In genomic region chr10:48611133-48611532, GRCh38 we compare ENCODE assay signal across 12 cellular contexts. TPM values are rescaled to one million over a fixed set of nuclear protein-coding genes. Genes with fewer than 3 reads are reported as not detected.
DNase-seq lines count a peak whose midpoint lies in the region; ATAC-seq and TF ChIP-seq lines count a peak whose summit lies in the region.
"Had no signal": no experiment of that assay in that cellular context is flagged by ENCODE, and none has a peak within 500 bp of the region (broad histone marks: within the 10 kb centered on the region; RNA-seq: fewer than 3 reads in every experiment).

No MANE protein-coding gene starts in this region.

- H3K9me3 ChIP-seq in skeletal muscle satellite cell (replicated peaks; ENCODE audit: low read length) = no peaks in the 10 kb centered on the region
- H3K9me3 ChIP-seq: Caco-2 had no signal

- H3K27me3 ChIP-seq in skeletal muscle satellite cell (ENCODE audit: control insufficient read depth, insufficient read depth, low read length) = no peaks in the 10 kb centered on the region

- no peak for ATAC-seq in GM18498 (IDR thresholded peaks at IDR 0.05; ENCODE audit: unreplicated experiment)
- ATAC-seq: HepG2 had no signal

- no peaks in the 10 kb centered on the region for H3K36me3 ChIP-seq in skeletal muscle satellite cell (ENCODE audit: insufficient read depth, low read length)

- H3K9me3 Mint-ChIP-seq in HFFc6 = peaks cover 13% of the 10 kb centered on the region; the same call in 1 of the 2 replicates

- peaks cover 3% of the 10 kb centered on the region; the same call in 1 of the 2 replicates for H3K27me3 Mint-ChIP-seq in HFFc6 (ENCODE audit: insufficient read depth)

- peak overlapping the region; percentile 5 for H3K4me3 ChIP-seq in skeletal muscle satellite cell (ENCODE audit: low read length)

- peak overlapping the region; percentile 50 for H3K27ac Mint-ChIP-seq in HFFc6
- H3K27ac Mint-ChIP-seq: CD8-positive, alpha-beta memory T cell had no signal

- no peak for TF ChIP-seq CTCF in HFFc6 (IDR thresholded peaks at IDR 0.05)

- peaks cover 99% of the 10 kb centered on the region for H3K4me1 Mint-ChIP-seq in HFFc6 (ENCODE audit: low read depth)
- H3K4me1 Mint-ChIP-seq: CD8-positive, alpha-beta memory T cell had no signal

- no peak for DNase-seq in HFFc6
- DNase-seq in ecto neural progenitor cell (ENCODE audit: low spot score) = peak; percentile 15
- peak; percentile 4 for DNase-seq in mucosa of gallbladder (ENCODE audit: low spot score)
- DNase-seq in MV-4-11 (lab: John Stamatoyannopoulos, UW) = no peak
- DNase-seq in NCI-H510A (lab: John Stamatoyannopoulos, UW) = no peak
- no peak for DNase-seq in GF-D8 (lab: John Stamatoyannopoulos, UW)
- DNase-seq: Caco-2; CD8-positive, alpha-beta memory T cell; HCEC 1CT had no signal

- no peak overlapping the region for H3K4me3 Mint-ChIP-seq in HFFc6
- H3K4me3 Mint-ChIP-seq: CD8-positive, alpha-beta memory T cell had no signal

- H3K36me3 Mint-ChIP-seq in HFFc6 (ENCODE audit: low read depth) = peaks cover 25% of the 10 kb centered on the region
- H3K36me3 Mint-ChIP-seq: CD8-positive, alpha-beta memory T cell had no signal

- peaks cover 84% of the 10 kb centered on the region for H3K4me1 ChIP-seq in skeletal muscle satellite cell (ENCODE audit: control insufficient read depth, insufficient read depth, low read length)
- H3K4me1 ChIP-seq: Caco-2 had no signal

- H3K4me2 ChIP-seq in skeletal muscle satellite cell (ENCODE audit: low read length) = peak overlapping the region; percentile 44

- H3K9ac ChIP-seq in skeletal muscle satellite cell (ENCODE audit: low read depth, low read length) = peak overlapping the region; percentile 36

RNA-seq across cellular contexts. Expression of gene ARHGAP22, which starts 6.3 kb away (rescaled TPM):
- total RNA-seq in HFFc6 (2021; fragmentation: NEBNext Ultra II Directional; extraction: Animal tissue kit (Norgen Biotek cat#: 25700)) = 100 to 1,000 TPM in 1 of 6 experiments, 10 to 100 TPM in 5; 74.3 to 117 (median 95.7) TPM
- total RNA-seq in mucosa of gallbladder = 8.8 TPM
- 106 and 152 TPM in 2 replicates for total RNA-seq in skeletal muscle satellite cell (2012; rRNA removed)
- total RNA-seq: CD8-positive, alpha-beta memory T cell had no signal

Comparison
In these comparisons a context has a peak if more than half of its experiments do, and no peak if none do; other contexts are left out.
1. DNase-seq: peak in ecto neural progenitor cell (single experiment) and mucosa of gallbladder (single experiment); none in HFFc6 (single experiment), MV-4-11 (single experiment), NCI-H510A (single experiment) and GF-D8 (single experiment).